In the genomic region with DNA sequence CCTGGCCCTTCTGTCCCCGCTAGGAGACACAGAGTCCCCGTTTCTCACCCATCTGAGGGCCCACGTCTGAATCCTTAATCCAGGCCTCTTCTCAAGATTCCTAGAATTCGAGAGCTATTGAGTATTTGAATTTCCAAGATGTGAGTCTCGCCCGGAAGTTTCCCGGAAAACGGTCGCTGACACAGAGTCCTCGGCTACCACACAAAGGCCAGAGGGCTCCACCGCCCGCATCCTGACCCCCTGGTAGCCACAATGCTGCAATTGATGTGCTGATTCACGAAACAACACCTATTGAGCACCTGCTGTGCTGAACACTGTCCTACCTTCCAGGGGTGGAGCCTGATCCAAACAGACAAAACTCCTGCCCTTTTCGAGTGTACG, we compare ENCODE assay signal across 1 cellular context.
A peak's percentile ranks its signal among the peaks of the same experiment; 100 is the strongest.
TF ChIP-seq lines count a peak whose summit lies in the region.

No MANE protein-coding gene starts in this region.

TF ChIP-seq in WTC11, 78 proteins besides CTCF, POLR2A, EP300 and RAD21 (continued from another document):
- TF ChIP-seq, protein P1, sequence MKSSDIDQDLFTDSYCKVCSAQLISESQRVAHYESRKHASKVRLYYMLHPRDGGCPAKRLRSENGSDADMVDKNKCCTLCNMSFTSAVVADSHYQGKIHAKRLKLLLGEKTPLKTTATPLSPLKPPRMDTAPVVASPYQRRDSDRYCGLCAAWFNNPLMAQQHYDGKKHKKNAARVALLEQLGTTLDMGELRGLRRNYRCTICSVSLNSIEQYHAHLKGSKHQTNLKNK (CRISPR knock-in tag; IDR thresholded peaks at IDR 0.05) = no peak
- TF ChIP-seq ETV6 (CRISPR knock-in tag; IDR thresholded peaks at IDR 0.05) (peak; percentile 100), TEAD1 (CRISPR knock-in tag; IDR thresholded peaks at IDR 0.05) (no peak), ZNF671 (CRISPR knock-in tag; IDR thresholded peaks at IDR 0.05) (no peak), ZNF232 (CRISPR knock-in tag; IDR thresholded peaks at IDR 0.05) (no peak), FOXK1 (CRISPR knock-in tag; IDR thresholded peaks at IDR 0.05) (peak; percentile 79), CREB1 (CRISPR knock-in tag; IDR thresholded peaks at IDR 0.05) (no peak), SMAD4 (CRISPR knock-in tag; IDR thresholded peaks at IDR 0.05) (no peak)
- TF ChIP-seq, protein P2, sequence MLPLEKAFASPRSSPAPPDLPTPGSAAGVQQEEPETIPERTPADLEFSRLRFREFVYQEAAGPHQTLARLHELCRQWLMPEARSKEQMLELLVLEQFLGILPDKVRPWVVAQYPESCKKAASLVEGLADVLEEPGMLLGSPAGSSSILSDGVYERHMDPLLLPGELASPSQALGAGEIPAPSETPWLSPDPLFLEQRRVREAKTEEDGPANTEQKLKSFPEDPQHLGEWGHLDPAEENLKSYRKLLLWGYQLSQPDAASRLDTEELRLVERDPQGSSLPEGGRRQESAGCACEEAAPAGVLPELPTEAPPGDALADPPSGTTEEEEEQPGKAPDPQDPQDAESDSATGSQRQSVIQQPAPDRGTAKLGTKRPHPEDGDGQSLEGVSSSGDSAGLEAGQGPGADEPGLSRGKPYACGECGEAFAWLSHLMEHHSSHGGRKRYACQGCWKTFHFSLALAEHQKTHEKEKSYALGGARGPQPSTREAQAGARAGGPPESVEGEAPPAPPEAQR (CRISPR knock-in tag; IDR thresholded peaks at IDR 0.05) = no peak
- TF ChIP-seq, protein P3, sequence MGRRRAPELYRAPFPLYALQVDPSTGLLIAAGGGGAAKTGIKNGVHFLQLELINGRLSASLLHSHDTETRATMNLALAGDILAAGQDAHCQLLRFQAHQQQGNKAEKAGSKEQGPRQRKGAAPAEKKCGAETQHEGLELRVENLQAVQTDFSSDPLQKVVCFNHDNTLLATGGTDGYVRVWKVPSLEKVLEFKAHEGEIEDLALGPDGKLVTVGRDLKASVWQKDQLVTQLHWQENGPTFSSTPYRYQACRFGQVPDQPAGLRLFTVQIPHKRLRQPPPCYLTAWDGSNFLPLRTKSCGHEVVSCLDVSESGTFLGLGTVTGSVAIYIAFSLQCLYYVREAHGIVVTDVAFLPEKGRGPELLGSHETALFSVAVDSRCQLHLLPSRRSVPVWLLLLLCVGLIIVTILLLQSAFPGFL (CRISPR knock-in tag; IDR thresholded peaks at IDR 0.05; ENCODE audit: borderline replicate concordance) = no peak
- TF ChIP-seq, protein P4, sequence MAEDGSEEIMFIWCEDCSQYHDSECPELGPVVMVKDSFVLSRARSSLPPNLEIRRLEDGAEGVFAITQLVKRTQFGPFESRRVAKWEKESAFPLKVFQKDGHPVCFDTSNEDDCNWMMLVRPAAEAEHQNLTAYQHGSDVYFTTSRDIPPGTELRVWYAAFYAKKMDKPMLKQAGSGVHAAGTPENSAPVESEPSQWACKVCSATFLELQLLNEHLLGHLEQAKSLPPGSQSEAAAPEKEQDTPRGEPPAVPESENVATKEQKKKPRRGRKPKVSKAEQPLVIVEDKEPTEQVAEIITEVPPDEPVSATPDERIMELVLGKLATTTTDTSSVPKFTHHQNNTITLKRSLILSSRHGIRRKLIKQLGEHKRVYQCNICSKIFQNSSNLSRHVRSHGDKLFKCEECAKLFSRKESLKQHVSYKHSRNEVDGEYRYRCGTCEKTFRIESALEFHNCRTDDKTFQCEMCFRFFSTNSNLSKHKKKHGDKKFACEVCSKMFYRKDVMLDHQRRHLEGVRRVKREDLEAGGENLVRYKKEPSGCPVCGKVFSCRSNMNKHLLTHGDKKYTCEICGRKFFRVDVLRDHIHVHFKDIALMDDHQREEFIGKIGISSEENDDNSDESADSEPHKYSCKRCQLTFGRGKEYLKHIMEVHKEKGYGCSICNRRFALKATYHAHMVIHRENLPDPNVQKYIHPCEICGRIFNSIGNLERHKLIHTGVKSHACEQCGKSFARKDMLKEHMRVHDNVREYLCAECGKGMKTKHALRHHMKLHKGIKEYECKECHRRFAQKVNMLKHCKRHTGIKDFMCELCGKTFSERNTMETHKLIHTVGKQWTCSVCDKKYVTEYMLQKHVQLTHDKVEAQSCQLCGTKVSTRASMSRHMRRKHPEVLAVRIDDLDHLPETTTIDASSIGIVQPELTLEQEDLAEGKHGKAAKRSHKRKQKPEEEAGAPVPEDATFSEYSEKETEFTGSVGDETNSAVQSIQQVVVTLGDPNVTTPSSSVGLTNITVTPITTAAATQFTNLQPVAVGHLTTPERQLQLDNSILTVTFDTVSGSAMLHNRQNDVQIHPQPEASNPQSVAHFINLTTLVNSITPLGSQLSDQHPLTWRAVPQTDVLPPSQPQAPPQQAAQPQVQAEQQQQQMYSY (CRISPR knock-in tag; IDR thresholded peaks at IDR 0.05) = no peak
- TF ChIP-seq, protein P5, sequence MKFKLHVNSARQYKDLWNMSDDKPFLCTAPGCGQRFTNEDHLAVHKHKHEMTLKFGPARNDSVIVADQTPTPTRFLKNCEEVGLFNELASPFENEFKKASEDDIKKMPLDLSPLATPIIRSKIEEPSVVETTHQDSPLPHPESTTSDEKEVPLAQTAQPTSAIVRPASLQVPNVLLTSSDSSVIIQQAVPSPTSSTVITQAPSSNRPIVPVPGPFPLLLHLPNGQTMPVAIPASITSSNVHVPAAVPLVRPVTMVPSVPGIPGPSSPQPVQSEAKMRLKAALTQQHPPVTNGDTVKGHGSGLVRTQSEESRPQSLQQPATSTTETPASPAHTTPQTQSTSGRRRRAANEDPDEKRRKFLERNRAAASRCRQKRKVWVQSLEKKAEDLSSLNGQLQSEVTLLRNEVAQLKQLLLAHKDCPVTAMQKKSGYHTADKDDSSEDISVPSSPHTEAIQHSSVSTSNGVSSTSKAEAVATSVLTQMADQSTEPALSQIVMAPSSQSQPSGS (CRISPR knock-in tag; IDR thresholded peaks at IDR 0.05; ENCODE audit: borderline replicate concordance, low read depth) = no peak
